10 cellular contexts compared by ENCODE assay signal in the genomic region with DNA sequence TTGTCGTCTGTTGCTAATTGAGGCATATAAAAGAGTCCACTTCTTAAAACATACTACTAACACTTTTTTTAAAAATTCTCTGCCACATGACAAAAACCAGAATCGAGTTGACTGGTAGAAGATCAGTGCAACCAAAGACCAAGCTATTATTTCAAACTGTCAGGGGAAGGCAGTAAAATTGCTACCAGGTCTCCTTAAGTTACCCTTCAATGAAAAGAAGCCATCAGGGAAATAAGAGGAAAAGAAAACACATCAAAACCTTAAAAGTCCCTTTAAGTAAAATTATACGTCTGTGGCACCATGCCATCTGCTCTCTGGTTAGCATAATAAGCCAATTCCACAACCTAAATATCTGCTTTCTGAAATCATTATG. TPM values are rescaled to one million over a fixed set of nuclear protein-coding genes. Genes with fewer than 3 reads are reported as not detected.
DNase-seq lines count a peak whose midpoint lies in the region; TF ChIP-seq lines count a peak whose summit lies in the region.
"Had no signal": no experiment of that assay in that cellular context is flagged by ENCODE, and none has a peak within 500 bp of the region (broad histone marks: within the 10 kb centered on the region; RNA-seq: fewer than 3 reads in every experiment).

No MANE protein-coding gene starts in this region.

- no peaks in the 10 kb centered on the region for H3K9me2 ChIP-seq in Karpas-422 (replicated peaks; ENCODE audit: insufficient read depth, low read length)
- no peaks in the 10 kb centered on the region for H3K9me2 ChIP-seq in neural cell (ENCODE audit: insufficient read depth, low read length)

- DNase-seq in Karpas-422: no peak
- DNase-seq in dorsolateral prefrontal cortex: no peak
- no peak for DNase-seq in NCI-H748 (lab: John Stamatoyannopoulos, UW; ENCODE audit: unreplicated experiment)
- no peak for DNase-seq in NCI-H82 treated with DMSO at 0.1 percent for 48 hours (lab: John Stamatoyannopoulos, UW; ENCODE audit: unreplicated experiment)
- no peak for DNase-seq in NCI-H1105 treated with DMSO at 0.1 percent for 48 hours (lab: John Stamatoyannopoulos, UW)
- no peak for DNase-seq in stimulated activated CD4-positive, alpha-beta T cell treated with anti-CD3 and anti-CD28 coated beads, Interleukin-1b, Interleukin-23, amount 100 ng/mL, for 48 hours
- DNase-seq: activated T-cell treated with anti-CD3 and anti-CD28 coated beads, Interleukin-2, amount 50 U/mL, for 1 hour had no signal

- peaks cover 57 to 100% (median 88%) of the 10 kb centered on the region in 10 experiments for H3K4me1 ChIP-seq in BLaER1 treated with 17β-estradiol and CSF1 and Interleukin-3, amounts not matched to agents 10 nM and 100 nM
- peaks cover 72% of the 10 kb centered on the region for H3K4me1 ChIP-seq in Karpas-422 (ENCODE audit: low read length)
- H3K4me1 ChIP-seq: prostate gland had no signal

- TF ChIP-seq CTCF in dorsolateral prefrontal cortex (IDR thresholded peaks at IDR 0.05 in 54 of 56, conservative IDR thresholded peaks at IDR 0.05 in 2 of 56; ENCODE audit: low read depth in 1 of 56, partially characterized antibody in 56 of 56) (no peak), neural cell (IDR thresholded peaks at IDR 0.05; ENCODE audit: poor library complexity, severe bottlenecking) (no peak)

- peak overlapping the region; percentile 70 to 99 (median 95); a peak in 20 of 22 replicates for H3K4me2 ChIP-seq in BLaER1 treated with 17β-estradiol and CSF1 and Interleukin-3, amounts not matched to agents 10 nM and 100 nM
- H3K4me2 ChIP-seq in Karpas-422 (ENCODE audit: low read depth, low read length, poor library complexity, severe bottlenecking) (peak overlapping the region; percentile 60), neural cell (ENCODE audit: low read length) (no peak overlapping the region)

- no peak for TF ChIP-seq EP300 in neural cell (conservative IDR thresholded peaks at IDR 0.05; ENCODE audit: poor library complexity, severe bottlenecking)

- H3K27me3 ChIP-seq in BLaER1 treated with 17β-estradiol and CSF1 and Interleukin-3, amounts not matched to agents 10 nM and 100 nM: no peaks in the 10 kb centered on the region
- H3K27me3 ChIP-seq in Karpas-422 (ENCODE audit: low read length): no peaks in the 10 kb centered on the region
- no peaks in the 10 kb centered on the region for H3K27me3 ChIP-seq in dorsolateral prefrontal cortex
- H3K27me3 ChIP-seq in neural cell (ENCODE audit: insufficient read depth, low read depth, low read length): no peaks in the 10 kb centered on the region

- peaks cover 0 to 62% (median 0%) of the 10 kb centered on the region in 11 experiments; a peak in 5 of 22 replicates for H3K36me3 ChIP-seq in BLaER1 treated with 17β-estradiol and CSF1 and Interleukin-3, amounts not matched to agents 10 nM and 100 nM
- H3K36me3 ChIP-seq in Karpas-422 (ENCODE audit: insufficient read depth, low read length) (no peaks in the 10 kb centered on the region; the same call in 1 of the 2 replicates), neural cell (ENCODE audit: insufficient read depth, low read length) (no peaks in the 10 kb centered on the region)
- H3K36me3 ChIP-seq: prostate gland had no signal

- H4K20me1 ChIP-seq in BLaER1 treated with 17β-estradiol and CSF1 and Interleukin-3, amounts not matched to agents 10 nM and 100 nM: peaks cover 0 to 100% (median 0%) of the 10 kb centered on the region in 11 experiments; a peak in 7 of 22 replicates
- H4K20me1 ChIP-seq in Karpas-422 (ENCODE audit: insufficient read depth, low read depth, low read length): no peaks in the 10 kb centered on the region
- no peaks in the 10 kb centered on the region for H4K20me1 ChIP-seq in neural cell (ENCODE audit: insufficient read depth)

- H3K9me3 ChIP-seq in BLaER1 treated with 17β-estradiol and CSF1 and Interleukin-3, amounts not matched to agents 10 nM and 100 nM (replicated peaks in 1 of 11): no peaks in the 10 kb centered on the region
- H3K9me3 ChIP-seq in Karpas-422 (ENCODE audit: low read length): no peaks in the 10 kb centered on the region
- no peaks in the 10 kb centered on the region for H3K9me3 ChIP-seq in neural cell (ENCODE audit: low read length)
- H3K9me3 ChIP-seq: prostate gland had no signal

- H3K9ac ChIP-seq in BLaER1 treated with 17β-estradiol and CSF1 and Interleukin-3, amounts not matched to agents 10 nM and 100 nM: peak overlapping the region in 4 of 11 experiments; percentile 11 to 86 (median 37); a peak in 4 of 22 replicates
- H3K9ac ChIP-seq in Karpas-422 (ENCODE audit: low read length): peak overlapping the region; percentile 0; the same call in 1 of the 2 replicates
- no peak overlapping the region for H3K9ac ChIP-seq in neural cell (ENCODE audit: low read length)

- no peak for TF ChIP-seq RAD21 in neural cell (conservative IDR thresholded peaks at IDR 0.05)

- H3K79me2 ChIP-seq in Karpas-422 (ENCODE audit: low read length) (no peaks in the 10 kb centered on the region), neural cell (replicated peaks; ENCODE audit: insufficient read depth, low read length) (peaks cover 97% of the 10 kb centered on the region)

- peak overlapping the region in 3 of 10 experiments; percentile 22 to 98 (median 88); a peak in 4 of 20 replicates for H3K4me3 ChIP-seq in BLaER1 treated with 17β-estradiol and CSF1 and Interleukin-3, amounts not matched to agents 10 nM and 100 nM
- H3K4me3 ChIP-seq in Karpas-422 (ENCODE audit: low read length): peak overlapping the region; percentile 26; the same call in 1 of the 2 replicates
- H3K4me3 ChIP-seq in dorsolateral prefrontal cortex: peak overlapping the region in 4 of 59 donors; percentile 2 to 63 (median 22)
- peak overlapping the region; percentile 10 for H3K4me3 ChIP-seq in neural cell (ENCODE audit: low read length)
- H3K4me3 ChIP-seq: prostate gland had no signal

- intact Hi-C loops in dorsolateral prefrontal cortex (cut with DNase I): no loop called here

- peak overlapping the region in 3 of 11 experiments; percentile 3 to 16 (median 7); a peak in 2 of 22 replicates for H3K27ac ChIP-seq in BLaER1 treated with 17β-estradiol and CSF1 and Interleukin-3, amounts not matched to agents 10 nM and 100 nM
- H3K27ac ChIP-seq in Karpas-422 (ENCODE audit: low read length): no peak overlapping the region
- H3K27ac ChIP-seq in dorsolateral prefrontal cortex: peak overlapping the region in 41 of 59 donors; percentile 3 to 76 (median 55)
- H3K27ac ChIP-seq in neural cell (ENCODE audit: low read length): no peak overlapping the region
- H3K27ac ChIP-seq: prostate gland had no signal

- peaks cover 3% of the 10 kb centered on the region for H3F3A ChIP-seq in neural cell (ENCODE audit: insufficient read depth, low read length, poor library complexity, severe bottlenecking)

- H2AFZ ChIP-seq in Karpas-422 (ENCODE audit: low read length) (no peak overlapping the region), neural cell (ENCODE audit: low read depth, low read length) (no peak overlapping the region)

TF ChIP-seq in neural cell, 6 proteins besides CTCF, POLR2A, EP300 and RAD21:
- TF ChIP-seq SMC3 (conservative IDR thresholded peaks at IDR 0.05; ENCODE audit: poor library complexity) (no peak), MXI1 (conservative IDR thresholded peaks at IDR 0.05; ENCODE audit: poor library complexity, severe bottlenecking) (no peak), POLR2AphosphoS5 (IDR thresholded peaks at IDR 0.05) (no peak), TAF1 (IDR thresholded peaks at IDR 0.05; ENCODE audit: low read depth) (no peak), EZH2 (IDR thresholded peaks at IDR 0.05; ENCODE audit: borderline replicate concordance, insufficient read depth, low read length, poor library complexity, severe bottlenecking) (no peak)
- TF ChIP-seq, protein P1, sequence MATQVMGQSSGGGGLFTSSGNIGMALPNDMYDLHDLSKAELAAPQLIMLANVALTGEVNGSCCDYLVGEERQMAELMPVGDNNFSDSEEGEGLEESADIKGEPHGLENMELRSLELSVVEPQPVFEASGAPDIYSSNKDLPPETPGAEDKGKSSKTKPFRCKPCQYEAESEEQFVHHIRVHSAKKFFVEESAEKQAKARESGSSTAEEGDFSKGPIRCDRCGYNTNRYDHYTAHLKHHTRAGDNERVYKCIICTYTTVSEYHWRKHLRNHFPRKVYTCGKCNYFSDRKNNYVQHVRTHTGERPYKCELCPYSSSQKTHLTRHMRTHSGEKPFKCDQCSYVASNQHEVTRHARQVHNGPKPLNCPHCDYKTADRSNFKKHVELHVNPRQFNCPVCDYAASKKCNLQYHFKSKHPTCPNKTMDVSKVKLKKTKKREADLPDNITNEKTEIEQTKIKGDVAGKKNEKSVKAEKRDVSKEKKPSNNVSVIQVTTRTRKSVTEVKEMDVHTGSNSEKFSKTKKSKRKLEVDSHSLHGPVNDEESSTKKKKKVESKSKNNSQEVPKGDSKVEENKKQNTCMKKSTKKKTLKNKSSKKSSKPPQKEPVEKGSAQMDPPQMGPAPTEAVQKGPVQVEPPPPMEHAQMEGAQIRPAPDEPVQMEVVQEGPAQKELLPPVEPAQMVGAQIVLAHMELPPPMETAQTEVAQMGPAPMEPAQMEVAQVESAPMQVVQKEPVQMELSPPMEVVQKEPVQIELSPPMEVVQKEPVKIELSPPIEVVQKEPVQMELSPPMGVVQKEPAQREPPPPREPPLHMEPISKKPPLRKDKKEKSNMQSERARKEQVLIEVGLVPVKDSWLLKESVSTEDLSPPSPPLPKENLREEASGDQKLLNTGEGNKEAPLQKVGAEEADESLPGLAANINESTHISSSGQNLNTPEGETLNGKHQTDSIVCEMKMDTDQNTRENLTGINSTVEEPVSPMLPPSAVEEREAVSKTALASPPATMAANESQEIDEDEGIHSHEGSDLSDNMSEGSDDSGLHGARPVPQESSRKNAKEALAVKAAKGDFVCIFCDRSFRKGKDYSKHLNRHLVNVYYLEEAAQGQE (IDR thresholded peaks at IDR 0.05; ENCODE audit: borderline replicate concordance): no peak
TF ChIP-seq in neural cell: peak in this region for 0.

RNA-seq across cellular contexts. Expression of gene ZNF608, which starts 9.6 kb away (rescaled TPM):
- 12.1 and 12.8 TPM in 2 replicates for total RNA-seq in Karpas-422 (2014; rRNA removed; shearing (Covaris generic); ENCODE audit: low replicate concordance)
- 10 to 100 TPM; 21.1 to 70.6 (median 32.8) TPM for total RNA-seq in dorsolateral prefrontal cortex
- polyA plus RNA-seq in neural cell: 32.4 and 39.3 TPM in 2 replicates
- 105 and 110 TPM in 2 replicates for polyA minus RNA-seq in neural cell

Comparison
In these comparisons a context has a peak if more than half of its experiments do, and no peak if none do; other contexts are left out.
1. H3K27ac ChIP-seq: peak in dorsolateral prefrontal cortex (41 of 59); none in Karpas-422 (single experiment) and neural cell (single experiment).